8 cellular contexts compared by ENCODE assay signal in genomic region chr1:173824315-173825081, GRCh38. TPM values are rescaled to one million over a fixed set of nuclear protein-coding genes. Genes with fewer than 3 reads are reported as not detected.
DNase-seq lines count a peak whose midpoint lies in the region; ATAC-seq and TF ChIP-seq lines count a peak whose summit lies in the region.

CENPL (minus strand) TSS chr1:173824883; CDS start chr1:173811299, 13,584 bp downstream.
DARS2 (plus strand) TSS chr1:173824673; CDS start chr1:173825230, 557 bp downstream.

- in situ Hi-C loops in GM13976 (cut with MboI; ENCODE audit: low sequenced_read_pairs, unreplicated experiment): loop anchor here (10.0 to 25.0 kb wide), 2 partner anchors 390 to 1087 kb away; no protein-coding TSS in a partner anchor

- peak in 1 of 2 donors; percentile 21 for TF ChIP-seq POLR2A in heart left ventricle (IDR thresholded peaks at IDR 0.05)

- H3K4me3 ChIP-seq in heart left ventricle: peak within 1 kb of the TSS; percentile 58 to 98 (median 78)
- peak within 1 kb of the TSS; percentile 88 for H3K4me3 ChIP-seq in upper lobe of right lung

- H3K27ac ChIP-seq in heart left ventricle: peak within 1 kb of the TSS; percentile 87 to 97 (median 93)
- peak within 1 kb of the TSS; percentile 88 for H3K27ac ChIP-seq in upper lobe of right lung

- H3K4me1 ChIP-seq in heart left ventricle (peaks cover 0 to 29% (median 8%) of the 10 kb centered on the region in 12 donors), upper lobe of right lung (peaks cover 3% of the 10 kb centered on the region)

- WGBS in heart left ventricle, 4 donors: 0% methylated on average over 44 to 55 of the region's 55 CpGs

- intact Hi-C loops in T-helper 1 cell treated with Interleukin-12 subunit alpha and Interleukin-12 subunit beta and Interleukin-4 antibody, amounts not matched to agents 30 ng/mL and 1 ng/mL, for 36 hours (cut with micrococcal nuclease): loop anchor here (1.0 to 10.0 kb wide), 16 partner anchors 44 to 1380 kb away; partner anchors contain the start of genes CACYBP, MRPS14, PIGC and RABGAP1L
- intact Hi-C loops in heart left ventricle (cut with DNase I): loop anchor here (1.0 to 10.0 kb wide), 12 partner anchors 44 to 1082 kb away; partner anchors contain the start of genes ZBTB37 (in 2 of the 10), KLHL20 (in 1 of the 10) and PRDX6 (in 1 of the 10)
- intact Hi-C loops in posterior cingulate gyrus (cut with DNase I): loop anchor here (1.0 to 10.0 kb wide), 6 partner anchors 42 to 1000 kb away; partner anchors contain the start of genes GAS5, KLHL20 and PRDX6
- intact Hi-C loops in upper lobe of right lung (cut with DNase I): loop anchor here (5.0 kb wide), 1 partner anchor 392 kb away; no protein-coding TSS in a partner anchor

- peak; percentile 89 for DNase-seq in GM13976 (ENCODE audit: low spot score)
- DNase-seq in NCI-H146 treated with DMSO at 0.1 percent for 48 hours (lab: John Stamatoyannopoulos, UW; ENCODE audit: unreplicated experiment): peak; percentile 94
- peak; percentile 99 for DNase-seq in amniotic epithelial cell (ENCODE audit: low read depth)
- peak; percentile 96 to 99 (median 96) for DNase-seq in heart left ventricle
- peak; percentile 90 to 99 (median 95) for DNase-seq in posterior cingulate gyrus
- peak; percentile 97 for DNase-seq in upper lobe of right lung

- TF ChIP-seq CTCF in GM13976 (IDR thresholded peaks at IDR 0.05; ENCODE audit: borderline replicate concordance, control extremely low read depth, extremely low read depth, insufficient read depth, missing control alignments): no peak
- no peak for TF ChIP-seq CTCF in heart left ventricle (IDR thresholded peaks at IDR 0.05)
- no peak for TF ChIP-seq CTCF in upper lobe of right lung (IDR thresholded peaks at IDR 0.05)

- peak; percentile 79 for ATAC-seq in HG02870 (IDR thresholded peaks at IDR 0.05; ENCODE audit: unreplicated experiment)
- peak; percentile 98 to 99 (median 99) for ATAC-seq in heart left ventricle
- ATAC-seq in upper lobe of right lung: peak; percentile 99

- no peaks in the 10 kb centered on the region for H3K27me3 ChIP-seq in heart left ventricle
- H3K27me3 ChIP-seq in upper lobe of right lung: no peaks in the 10 kb centered on the region

- H3K36me3 ChIP-seq in heart left ventricle (peaks cover 0 to 7% (median 0%) of the 10 kb centered on the region in 9 donors), upper lobe of right lung (no peaks in the 10 kb centered on the region)

- H3K9me3 ChIP-seq in heart left ventricle (no peaks in the 10 kb centered on the region), upper lobe of right lung (no peaks in the 10 kb centered on the region)

RNA-seq across cellular contexts. Expression of gene CENPL, which starts in this region (rescaled TPM):
- total RNA-seq in T-helper 1 cell treated with Interleukin-12 subunit alpha and Interleukin-12 subunit beta and Interleukin-4 antibody, amounts not matched to agents 30 ng/mL and 1 ng/mL, for 36 hours: 25.9 and 28.8 TPM in 2 replicates
- total RNA-seq in heart left ventricle (1 to 10 TPM; 1.7 to 5.8 (median 3.5) TPM), upper lobe of right lung (4.3 TPM)
- 1 to 10 TPM; 2.1 to 4.6 TPM for polyA plus RNA-seq in heart left ventricle

RNA-seq across cellular contexts. Expression of gene DARS2, which starts in this region (rescaled TPM):
- total RNA-seq in T-helper 1 cell treated with Interleukin-12 subunit alpha and Interleukin-12 subunit beta and Interleukin-4 antibody, amounts not matched to agents 30 ng/mL and 1 ng/mL, for 36 hours: 23.7 and 26.3 TPM in 2 replicates
- 10 to 100 TPM; 10.9 to 25.1 (median 15.9) TPM for total RNA-seq in heart left ventricle
- polyA plus RNA-seq in heart left ventricle: 10 to 100 TPM in 1 of 2 donors, 1 to 10 TPM in 1; 5.5 to 12.0 TPM
- 14.6 TPM for total RNA-seq in upper lobe of right lung

Comparison
In these comparisons a context has a peak if more than half of its experiments do, and no peak if none do; other contexts are left out.
1. Peak in every context shown above with its lines: DNase-seq, ATAC-seq, H3K4me3 ChIP-seq and H3K27ac ChIP-seq.